ENCODE assay signal across 8 cellular contexts in genomic region chr20:3156811-3157619, GRCh38. TPM values are rescaled to one million over a fixed set of nuclear protein-coding genes. Genes with fewer than 3 reads are reported as not detected.
DNase-seq lines count a peak whose midpoint lies in the region; ATAC-seq and TF ChIP-seq lines count a peak whose summit lies in the region.

No MANE protein-coding gene starts in this region.

- H3K9me3 ChIP-seq in Peyer's patch (no peaks in the 10 kb centered on the region), tibial artery (no peaks in the 10 kb centered on the region)

- H3K4me1 Mint-ChIP-seq in stimulated activated naive CD8-positive, alpha-beta T cell treated with anti-CD3 and anti-CD28 coated beads, Interleukin-15, amount 100 ng/mL, for 72 hours = peaks cover 73% of the 10 kb centered on the region

- H3K27me3 ChIP-seq in ACC112 (ENCODE audit: insufficient read depth, low read length) (no peaks in the 10 kb centered on the region), Peyer's patch (no peaks in the 10 kb centered on the region), tibial artery (no peaks in the 10 kb centered on the region)

- H2AFZ ChIP-seq in ACC112 (ENCODE audit: low read length, unreplicated experiment) = no peak overlapping the region

- H3K27me3 Mint-ChIP-seq in stimulated activated naive CD8-positive, alpha-beta T cell treated with anti-CD3 and anti-CD28 coated beads, Interleukin-15, amount 100 ng/mL, for 72 hours = no peaks in the 10 kb centered on the region

- TF ChIP-seq CTCF in choroid plexus epithelial cell (conservative IDR thresholded peaks at IDR 0.05; ENCODE audit: low read depth, low read length) (no peak), Peyer's patch (IDR thresholded peaks at IDR 0.05) (no peak), tibial artery (IDR thresholded peaks at IDR 0.05) (no peak)

- H3K4me1 ChIP-seq in ACC112 (ENCODE audit: control insufficient read depth, insufficient read depth, low read length, unreplicated experiment) (peaks cover 18% of the 10 kb centered on the region), Peyer's patch (peaks cover 0 to 51% (median 19%) of the 10 kb centered on the region in 4 donors), tibial artery (peaks cover 0 to 59% (median 38%) of the 10 kb centered on the region in 4 donors)

- H3K4me3 ChIP-seq in ACC112 (ENCODE audit: low read depth, low read length) (peak overlapping the region; percentile 50; the same call in 1 of the 2 replicates), choroid plexus epithelial cell (ENCODE audit: low read depth, low read length) (no peak overlapping the region), Peyer's patch (no peak overlapping the region), tibial artery (no peak overlapping the region)

- H3K9me3 Mint-ChIP-seq in stimulated activated naive CD8-positive, alpha-beta T cell treated with anti-CD3 and anti-CD28 coated beads, Interleukin-15, amount 100 ng/mL, for 72 hours = no peaks in the 10 kb centered on the region

- no peak overlapping the region for H3K27ac ChIP-seq in ACC112 (ENCODE audit: low read depth, low read length)
- H3K27ac ChIP-seq in Peyer's patch = peak overlapping the region in 1 of 4 donors; percentile 13
- no peak overlapping the region for H3K27ac ChIP-seq in tibial artery

- no peak for TF ChIP-seq POLR2A in Peyer's patch (IDR thresholded peaks at IDR 0.05)

- ATAC-seq in GM19351 (IDR thresholded peaks at IDR 0.05; ENCODE audit: unreplicated experiment) (peak; percentile 74), HG03565 (IDR thresholded peaks at IDR 0.05; ENCODE audit: unreplicated experiment) (peak; percentile 63), GM18502 (IDR thresholded peaks at IDR 0.05; ENCODE audit: poor library complexity, unreplicated experiment) (no peak)
- peak; percentile 93 for ATAC-seq in stimulated activated naive CD8-positive, alpha-beta T cell treated with anti-CD3 and anti-CD28 coated beads, Interleukin-15, amount 100 ng/mL, for 72 hours

- peak overlapping the region; percentile 61 to 85 for H3K27ac Mint-ChIP-seq in stimulated activated naive CD8-positive, alpha-beta T cell treated with anti-CD3 and anti-CD28 coated beads, Interleukin-15, amount 100 ng/mL, for 72 hours

- H3K36me3 ChIP-seq in ACC112 (ENCODE audit: insufficient read depth, low read length) (0 out of 2 replicates have a peak, but pooled peaks cover 4% of the 10 kb centered on the region), Peyer's patch (peaks cover 0 to 20% (median 0%) of the 10 kb centered on the region in 3 donors), tibial artery (peaks cover 0 to 13% (median 0%) of the 10 kb centered on the region in 3 donors)

- DNase-seq in choroid plexus epithelial cell (ENCODE audit: low read depth) (peak; percentile 8), Peyer's patch (no peak), tibial artery (no peak)
- no peak for DNase-seq in stimulated activated naive CD8-positive, alpha-beta T cell treated with anti-CD3 and anti-CD28 coated beads, Interleukin-15, amount 100 ng/mL, for 72 hours

- H3K4me3 Mint-ChIP-seq in stimulated activated naive CD8-positive, alpha-beta T cell treated with anti-CD3 and anti-CD28 coated beads, Interleukin-15, amount 100 ng/mL, for 72 hours = peak overlapping the region; percentile 80 to 88

- intact Hi-C loops in tibial artery (cut with DNase I; ENCODE audit: low total_unique reads) = loop anchor here (5.0 kb wide), 1 partner anchor 55 kb away; no protein-coding TSS in a partner anchor

- H3K79me2 ChIP-seq in ACC112 (ENCODE audit: control insufficient read depth, insufficient read depth, low read length, unreplicated experiment) = peaks cover 67% of the 10 kb centered on the region

RNA-seq across cellular contexts. Expression of gene FASTKD5, which starts 2.6 kb away (rescaled TPM):
- total RNA-seq in Peyer's patch = 10 to 100 TPM; 19.0 to 24.3 (median 24.2) TPM

RNA-seq across cellular contexts. Expression of gene UBOX5, which starts 2.6 kb away (rescaled TPM):
- total RNA-seq in Peyer's patch = 10 to 100 TPM in 1 of 4 donors, 1 to 10 TPM in 3; 5.0 to 17.7 (median 7.1) TPM

RNA-seq across cellular contexts. Expression of gene LZTS3, which starts 16.3 kb away (rescaled TPM):
- 10 to 100 TPM; 24.3 to 38.4 (median 33.8) TPM for total RNA-seq in Peyer's patch

RNA-seq across cellular contexts. Expression of gene DDRGK1, which starts 47.5 kb away (rescaled TPM):
- 100 to 1,000 TPM in 2 of 4 donors, 10 to 100 TPM in 2; 72.9 to 111 (median 92.5) TPM for total RNA-seq in Peyer's patch

RNA-seq across cellular contexts. Expression of gene ITPA, which starts 52.3 kb away (rescaled TPM):
- 10 to 100 TPM; 35.7 to 76.7 (median 51.8) TPM for total RNA-seq in Peyer's patch
